9 cellular contexts compared by ENCODE assay signal in the genomic region with DNA sequence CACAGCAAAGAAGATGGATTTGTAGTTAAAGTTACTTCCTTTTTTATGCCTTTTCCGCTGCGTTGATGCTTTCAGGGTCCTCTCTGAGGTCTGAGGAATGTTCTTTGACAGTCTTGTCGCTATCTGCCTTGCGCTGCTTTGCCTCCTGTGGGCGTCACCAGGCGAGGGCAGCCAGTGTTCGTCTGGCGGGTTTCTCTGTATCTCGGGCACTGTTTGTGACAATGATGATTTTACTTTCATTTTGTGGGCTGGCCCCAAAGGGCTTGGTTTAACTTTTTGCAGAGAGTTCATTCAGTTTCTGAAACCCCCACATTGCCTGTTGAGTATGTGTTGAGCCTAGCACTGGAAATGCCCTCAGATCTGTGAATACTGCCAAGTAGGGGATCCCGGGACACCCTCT. TPM values are rescaled to one million over a fixed set of nuclear protein-coding genes. Genes with fewer than 3 reads are reported as not detected.
A peak's percentile ranks its signal among the peaks of the same experiment; 100 is the strongest.
DNase-seq lines count a peak whose midpoint lies in the region; ATAC-seq, FAIRE-seq and TF ChIP-seq lines count a peak whose summit lies in the region.
"Had no signal": no experiment of that assay in that cellular context is flagged by ENCODE, and none has a peak within 500 bp of the region (broad histone marks: within the 10 kb centered on the region; RNA-seq: fewer than 3 reads in every experiment).

No MANE protein-coding gene starts in this region.

- peaks cover 17% of the 10 kb centered on the region for H3K36me3 Mint-ChIP-seq in activated T-cell treated with anti-CD3 and anti-CD28 coated beads, Interleukin-2, amount 50 U/mL, for 4 hours (ENCODE audit: insufficient read depth)

- intact Hi-C loops in PC-3 (cut with micrococcal nuclease): loop anchor here (10.0 kb wide), 1 partner anchor 620 kb away; no protein-coding TSS in a partner anchor

- H3K4me1 ChIP-seq in keratinocyte (ENCODE audit: control insufficient read depth, extremely low read depth, insufficient read depth, low read length) (peaks cover 26% of the 10 kb centered on the region), PC-3 (ENCODE audit: insufficient read depth, low read length) (peaks cover 50% of the 10 kb centered on the region)

- H3K4me3 Mint-ChIP-seq in activated T-cell treated with anti-CD3 and anti-CD28 coated beads, Interleukin-2, amount 50 U/mL, for 4 hours: peak overlapping the region; percentile 76

- TF ChIP-seq CTCF in keratinocyte (optimal IDR thresholded peaks at IDR 0.05 in 1 of 3, IDR thresholded peaks at IDR 0.05 in 1 of 3, conservative IDR thresholded peaks at IDR 0.05 in 1 of 3; ENCODE audit: extremely low read depth in 1 of 3, insufficient read depth in 2 of 3, low read length in 3 of 3): no peak
- no peak for TF ChIP-seq CTCF in PC-3 (conservative IDR thresholded peaks at IDR 0.05; ENCODE audit: low read depth, low read length)

- peak; percentile 31 for DNase-seq in KBM-7
- peak; percentile 70 for DNase-seq in activated T-cell treated with anti-CD3 and anti-CD28 coated beads, Interleukin-2, amount 50 U/mL, for 4 hours
- no peak for DNase-seq in keratinocyte (ENCODE audit: low read depth, low spot score)
- DNase-seq in stimulated activated CD8-positive, alpha-beta memory T cell treated with anti-CD3 and anti-CD28 coated beads, Interleukin-4, amount 100 ng/mL, for 1 hour (ENCODE audit: low read depth in 2 of 2, low spot score in 1 of 2): peak; percentile 45 to 50
- DNase-seq in SKM-1 (lab: John Stamatoyannopoulos, UW; ENCODE audit: unreplicated experiment): no peak
- DNase-seq in PC-3: no peak

- peaks cover 18% of the 10 kb centered on the region for H3F3A ChIP-seq in PC-3 (ENCODE audit: low read length, unreplicated experiment)

- CTCF ChIA-PET in PC-3 (lab: Charles Lee): interaction anchor here (1.0 kb wide), 1 partner anchor 154 kb away, joined by 5 read pairs; no protein-coding TSS in a partner anchor

- H3K27ac ChIP-seq in keratinocyte (ENCODE audit: control insufficient read depth, insufficient read depth, low read length): no peak overlapping the region
- H3K27ac ChIP-seq in PC-3 (ENCODE audit: low read length): no peak overlapping the region
- H3K27ac ChIP-seq: SK-N-MC had no signal

- H3K4me1 Mint-ChIP-seq in activated T-cell treated with anti-CD3 and anti-CD28 coated beads, Interleukin-2, amount 50 U/mL, for 4 hours (ENCODE audit: low read depth): peaks cover 57% of the 10 kb centered on the region

- peak overlapping the region; percentile 81 for H3K4me2 ChIP-seq in keratinocyte (ENCODE audit: control insufficient read depth, extremely low read depth, insufficient read depth, low read depth, low read length)
- H3K4me2 ChIP-seq in PC-3 (ENCODE audit: low read length): no peak overlapping the region

- FAIRE-seq in keratinocyte (lab: Jason Lieb, UNC): no peak

- in situ Hi-C loops in KBM-7 (cut with MboI; ENCODE audit: low pct_unique_long_range_greater_than_20kb, low sequenced_read_pairs): loop anchor here (25.0 kb wide), 2 partner anchors 152 to 627 kb away; partner anchors contain the start of gene CLEC3B

- no peaks in the 10 kb centered on the region for H3K9me1 ChIP-seq in keratinocyte (ENCODE audit: control insufficient read depth, extremely low read depth, insufficient read depth, low read length)

- H3K4me3 ChIP-seq in keratinocyte (ENCODE audit: control insufficient read depth in 2 of 3, extremely low read depth in 1 of 3, insufficient read depth in 2 of 3, low read depth in 1 of 3, low read length in 3 of 3) (peak overlapping the region in 2 of 3 experiments; percentile 12 to 44), PC-3 (ENCODE audit: low read length) (no peak overlapping the region)
- H3K4me3 ChIP-seq: SK-N-MC had no signal

- no peaks in the 10 kb centered on the region for H3K79me2 ChIP-seq in keratinocyte (ENCODE audit: control insufficient read depth, insufficient read depth, low read length)
- peaks cover 41% of the 10 kb centered on the region for H3K79me2 ChIP-seq in PC-3 (ENCODE audit: low read length)

- no TSS peak for BruUV-seq in PC-3 (replicated peaks; lab: Mats Ljungman, UMichigan)

- H3K9me3 ChIP-seq in keratinocyte (ENCODE audit: control insufficient read depth, low read depth, low read length) (no peaks in the 10 kb centered on the region), PC-3 (ENCODE audit: low read length) (no peaks in the 10 kb centered on the region)

- dilution Hi-C loops in keratinocyte (cut with MboI; ENCODE audit: extremely low pct_ligation_motif_present, low sequenced_read_pairs): loop anchor here (25.0 kb wide), 1 partner anchor 152 kb away; no protein-coding TSS in a partner anchor

- POLR2A ChIA-PET in PC-3 (lab: Charles Lee; ENCODE audit: unreplicated experiment): no interaction called here

- H4K20me1 ChIP-seq in keratinocyte (ENCODE audit: control insufficient read depth, extremely low read depth, insufficient read depth, low read length) (peaks cover 3% of the 10 kb centered on the region), PC-3 (ENCODE audit: low read length) (peaks cover 10% of the 10 kb centered on the region; the same call in 1 of the 2 replicates)

- H3K36me3 ChIP-seq in keratinocyte (ENCODE audit: control insufficient read depth in 2 of 2, extremely low read depth in 1 of 2, insufficient read depth in 2 of 2, low read length in 2 of 2): peaks cover 4 to 6% of the 10 kb centered on the region in 2 experiments
- H3K36me3 ChIP-seq in PC-3 (ENCODE audit: low read depth, low read length): peaks cover 24% of the 10 kb centered on the region

- H2AFZ ChIP-seq in keratinocyte (ENCODE audit: control insufficient read depth, low read length) (no peak overlapping the region), PC-3 (ENCODE audit: low read length) (no peak overlapping the region)

- H3K9ac ChIP-seq in keratinocyte (ENCODE audit: control insufficient read depth, extremely low read depth, insufficient read depth, low read length): peak overlapping the region; percentile 34
- no peak overlapping the region for H3K9ac ChIP-seq in PC-3 (ENCODE audit: low read length)

- H3K9me2 ChIP-seq in PC-3 (replicated peaks; ENCODE audit: low read length): no peaks in the 10 kb centered on the region

- no peaks in the 10 kb centered on the region for H3K9me3 Mint-ChIP-seq in activated T-cell treated with anti-CD3 and anti-CD28 coated beads, Interleukin-2, amount 50 U/mL, for 4 hours

- no peaks in the 10 kb centered on the region for H3K27me3 Mint-ChIP-seq in activated T-cell treated with anti-CD3 and anti-CD28 coated beads, Interleukin-2, amount 50 U/mL, for 4 hours (ENCODE audit: low read depth)

- ATAC-seq in GM21381 (IDR thresholded peaks at IDR 0.05; ENCODE audit: unreplicated experiment): peak; percentile 82
- peak; percentile 80 to 83 for ATAC-seq in activated T-cell treated with anti-CD3 and anti-CD28 coated beads, Interleukin-2, amount 50 U/mL, for 4 hours
- ATAC-seq in HG03045 (IDR thresholded peaks at IDR 0.05; ENCODE audit: unreplicated experiment): no peak
- no peak for ATAC-seq in PC-3

- H3K27me3 ChIP-seq in keratinocyte (ENCODE audit: control insufficient read depth, extremely low read depth, insufficient read depth, low read length) (no peaks in the 10 kb centered on the region), PC-3 (ENCODE audit: low read length) (no peaks in the 10 kb centered on the region)

RNA-seq across cellular contexts. Expression of gene SACM1L, which starts 24.6 kb away (rescaled TPM):
- 10 to 100 TPM; 48.8 to 52.5 (median 49.2) TPM for total RNA-seq in activated T-cell treated with anti-CD3 and anti-CD28 coated beads, Interleukin-2, amount 50 U/mL, for 4 hours
- polyA plus RNA-seq in keratinocyte: 17.7 to 44.3 TPM (median 26.9 TPM) in 3 replicates
- polyA plus RNA-seq in keratinocyte (2011; ENCODE audit: low read depth): 26.7 TPM
- 10.2 and 21.6 TPM in 2 replicates for polyA plus RNA-seq in keratinocyte (2011; cell fraction: cytosol; rRNA removed)
- 28.9 and 44.6 TPM in 2 replicates for polyA plus RNA-seq in keratinocyte (2011; cell fraction: nucleus; rRNA removed)
- polyA plus RNA-seq in keratinocyte (2012; ENCODE audit: low replicate concordance): 17.3 and 27.1 TPM in 2 replicates
- 5.4 to 33.4 TPM (median 18.5 TPM) in 3 replicates for polyA minus RNA-seq in keratinocyte
- 29.5 TPM for polyA minus RNA-seq in keratinocyte (2011; cell fraction: cytosol; rRNA and poly(A)+ RNA removed)
- 28.1 and 58.1 TPM in 2 replicates for polyA minus RNA-seq in keratinocyte (2011; cell fraction: nucleus; rRNA and poly(A)+ RNA removed)
- 30.1 and 46.7 TPM in 2 replicates for total RNA-seq in PC-3 (2014; rRNA removed)

Comparison
In these comparisons a context has a peak if more than half of its experiments do, and no peak if none do; other contexts are left out.
1. ATAC-seq: peak in GM21381 (single experiment) and activated T-cell treated with anti-CD3 and anti-CD28 coated beads, Interleukin-2, amount 50 U/mL, for 4 hours (2 of 2); none in HG03045 (single experiment) and PC-3 (single experiment).
2. DNase-seq: peak in KBM-7 (single experiment), activated T-cell treated with anti-CD3 and anti-CD28 coated beads, Interleukin-2, amount 50 U/mL, for 4 hours (single experiment) and stimulated activated CD8-positive, alpha-beta memory T cell treated with anti-CD3 and anti-CD28 coated beads, Interleukin-4, amount 100 ng/mL, for 1 hour (2 of 2); none in keratinocyte (single experiment), SKM-1 (single experiment) and PC-3 (single experiment).